ENCODE assay signal across 18 cellular contexts in genomic region chr17:27598337-27599050, GRCh38. TPM values are rescaled to one million over a fixed set of nuclear protein-coding genes. Genes with fewer than 3 reads are reported as not detected.
DNase-seq lines count a peak whose midpoint lies in the region; ATAC-seq, FAIRE-seq and TF ChIP-seq lines count a peak whose summit lies in the region.
"Had no signal": no experiment of that assay in that cellular context is flagged by ENCODE, and none has a peak within 500 bp of the region (broad histone marks: within the 10 kb centered on the region; RNA-seq: fewer than 3 reads in every experiment).

No MANE protein-coding gene starts in this region.

- FAIRE-seq in K562 (lab: Jason Lieb, UNC), result peak; percentile 42
- FAIRE-seq: G401.6 had no signal

- no peak for DNase-seq in activated CD8-positive, alpha-beta T cell treated with anti-CD3 and anti-CD28 coated beads, Interleukin-2, amount 10 ng/mL, durations not matched to agents 7 days and 5 days
- no peak for DNase-seq in activated CD8-positive, alpha-beta T cell treated with anti-CD3 and anti-CD28 coated beads for 36 hours
- DNase-seq in K562 (ENCODE audit: extremely low read depth in 1 of 4, low spot score in 3 of 4), result no peak
- DNase-seq in osteoblast (ENCODE audit: insufficient read length, low spot score, missing footprints), result peak; percentile 61
- no peak for DNase-seq in MCF 10A (ENCODE audit: unreplicated experiment)
- no peak for DNase-seq in kidney glomerular epithelial cell (lab: John Stamatoyannopoulos, UW)
- DNase-seq in BE2C, result no peak
- DNase-seq: 8988T, C1 segment of cervical spinal cord, DND-41, H7, Kasumi-1, NCI-H1105 treated with DMSO at 0.1 percent for 48 hours, NCI-H1694 treated with DMSO at 0.1 percent for 48 hours, NCI-H226, NCI-H524 treated with DMSO at 0.1 percent for 48 hours had no signal

- H3K27ac ChIP-seq in BLaER1 (0 out of 2 replicates have a peak overlapping the region, but pooled peaks have one; percentile 4), K562 (ENCODE audit: extremely low read depth, low read depth, low read length) (peak overlapping the region; percentile 46), osteoblast (ENCODE audit: low read depth, low read length) (no peak overlapping the region)

- no peak for TF ChIP-seq CTCF in activated CD8-positive, alpha-beta T cell treated with anti-CD3 and anti-CD28 coated beads for 36 hours (IDR thresholded peaks at IDR 0.05)
- no peak for TF ChIP-seq CTCF in K562 (IDR thresholded peaks at IDR 0.05 in 2 of 3, conservative IDR thresholded peaks at IDR 0.05 in 1 of 3; ENCODE audit: insufficient read depth in 2 of 3, low read depth in 1 of 3, low read length in 3 of 3)
- no peak for TF ChIP-seq CTCF in osteoblast (IDR thresholded peaks at IDR 0.05; ENCODE audit: extremely low read depth, low read depth, low read length)
- no peak for TF ChIP-seq CTCF in MCF 10A (IDR thresholded peaks at IDR 0.05; ENCODE audit: unreplicated experiment)
- no peak for TF ChIP-seq CTCF in BE2C (IDR thresholded peaks at IDR 0.05; ENCODE audit: low read depth, low read length)

- 53% methylated on average over 16 of the region's 17 CpGs for WGBS in K562 (ENCODE audit: insufficient coverage, low coverage, missing lambda C conversion rate)

- no peaks in the 10 kb centered on the region for H3K9me3 Mint-ChIP-seq in activated CD8-positive, alpha-beta T cell treated with anti-CD3 and anti-CD28 coated beads, Interleukin-2, amount 10 ng/mL, durations not matched to agents 7 days and 5 days (ENCODE audit: insufficient read depth)
- H3K9me3 Mint-ChIP-seq in activated CD8-positive, alpha-beta T cell treated with anti-CD3 and anti-CD28 coated beads for 36 hours, result no peaks in the 10 kb centered on the region
- H3K9me3 Mint-ChIP-seq in MCF 10A (ENCODE audit: unreplicated experiment), result peaks cover 8% of the 10 kb centered on the region

- peaks cover 7% of the 10 kb centered on the region; the same call in 1 of the 2 replicates for H3K4me1 ChIP-seq in BLaER1
- H3K4me1 ChIP-seq in K562 (replicated peaks in 1 of 2; ENCODE audit: control insufficient read depth in 2 of 2, insufficient read depth in 2 of 2, low read length in 2 of 2), result peaks cover 33 to 42% of the 10 kb centered on the region in 2 experiments
- H3K4me1 ChIP-seq in osteoblast (ENCODE audit: insufficient read depth, low read length), result peaks cover 4% of the 10 kb centered on the region
- peaks cover 7% of the 10 kb centered on the region for H3K4me1 ChIP-seq in BE2C

- H4K20me1 ChIP-seq in BLaER1 (no peaks in the 10 kb centered on the region), K562 (replicated peaks; ENCODE audit: control insufficient read depth, insufficient read depth, low read length) (no peaks in the 10 kb centered on the region), osteoblast (ENCODE audit: insufficient read depth, low read length) (no peaks in the 10 kb centered on the region)

- no peaks in the 10 kb centered on the region for H3K36me3 ChIP-seq in BLaER1
- peaks cover 74% of the 10 kb centered on the region for H3K36me3 ChIP-seq in K562 (ENCODE audit: control insufficient read depth, insufficient read depth, low read length)
- H3K36me3 ChIP-seq in osteoblast (ENCODE audit: insufficient read depth, low read length), result no peaks in the 10 kb centered on the region
- H3K36me3 ChIP-seq in BE2C, result no peaks in the 10 kb centered on the region

- TF ChIP-seq POLR2A in K562 (conservative IDR thresholded peaks at IDR 0.05), result no peak

- H3K79me2 ChIP-seq in K562 (ENCODE audit: control insufficient read depth, insufficient read depth, low read length) (no peaks in the 10 kb centered on the region; the same call in 2 of the 3 replicates), osteoblast (ENCODE audit: insufficient read depth, low read length) (no peaks in the 10 kb centered on the region)

- BruUV-seq in K562 (replicated peaks; lab: Mats Ljungman, UMichigan) (no TSS peak), MCF 10A (replicated peaks; lab: Mats Ljungman, UMichigan) (no TSS peak)

- no peaks in the 10 kb centered on the region for H3K9me3 ChIP-seq in BLaER1
- no peaks in the 10 kb centered on the region for H3K9me3 ChIP-seq in K562 (replicated peaks; ENCODE audit: control insufficient read depth, insufficient read depth, low read depth, low read length)
- H3K9me3 ChIP-seq in osteoblast (ENCODE audit: low read depth, low read length), result no peaks in the 10 kb centered on the region
- no peaks in the 10 kb centered on the region for H3K9me3 ChIP-seq in BE2C

- H3K9ac ChIP-seq in BLaER1 (no peak overlapping the region), K562 (ENCODE audit: insufficient read depth in 1 of 2, low read depth in 2 of 2, low read length in 2 of 2) (peak overlapping the region; percentile 47 to 88)

- H3K27me3 Mint-ChIP-seq in activated CD8-positive, alpha-beta T cell treated with anti-CD3 and anti-CD28 coated beads, Interleukin-2, amount 10 ng/mL, durations not matched to agents 7 days and 5 days (ENCODE audit: low read depth), result no peaks in the 10 kb centered on the region
- no peaks in the 10 kb centered on the region for H3K27me3 Mint-ChIP-seq in activated CD8-positive, alpha-beta T cell treated with anti-CD3 and anti-CD28 coated beads for 36 hours
- no peaks in the 10 kb centered on the region for H3K27me3 Mint-ChIP-seq in MCF 10A (ENCODE audit: insufficient read depth, unreplicated experiment)

- no peak for TF ChIP-seq RAD21 in K562 (CRISPR knock-in tag; conservative IDR thresholded peaks at IDR 0.05 in 1 of 2, IDR thresholded peaks at IDR 0.05 in 1 of 2)

- H3K36me3 Mint-ChIP-seq in activated CD8-positive, alpha-beta T cell treated with anti-CD3 and anti-CD28 coated beads, Interleukin-2, amount 10 ng/mL, durations not matched to agents 7 days and 5 days (ENCODE audit: low read depth), result peaks cover 24% of the 10 kb centered on the region
- peaks cover 20% of the 10 kb centered on the region for H3K36me3 Mint-ChIP-seq in activated CD8-positive, alpha-beta T cell treated with anti-CD3 and anti-CD28 coated beads for 36 hours (ENCODE audit: low read depth)
- H3K36me3 Mint-ChIP-seq in MCF 10A (ENCODE audit: insufficient read depth, unreplicated experiment), result no peaks in the 10 kb centered on the region

- H3K27me3 ChIP-seq in BLaER1, result no peaks in the 10 kb centered on the region
- H3K27me3 ChIP-seq in K562 (ENCODE audit: control insufficient read depth in 2 of 2, insufficient read depth in 2 of 2, low read length in 2 of 2), result no peaks in the 10 kb centered on the region
- H3K27me3 ChIP-seq in osteoblast (ENCODE audit: insufficient read depth, low read length), result no peaks in the 10 kb centered on the region
- no peaks in the 10 kb centered on the region for H3K27me3 ChIP-seq in BE2C

- in situ Hi-C loops in K562 (cut with MboI), result loop anchor here (10.0 kb wide), 1 partner anchor 224 kb away; no protein-coding TSS in a partner anchor

- H3K4me3 ChIP-seq in BLaER1 (no peak overlapping the region), K562 (no peak overlapping the region), osteoblast (ENCODE audit: insufficient read depth, low read length) (no peak overlapping the region), BE2C (ENCODE audit: low read depth, low read length) (no peak overlapping the region)

- H3K27ac Mint-ChIP-seq in activated CD8-positive, alpha-beta T cell treated with anti-CD3 and anti-CD28 coated beads, Interleukin-2, amount 10 ng/mL, durations not matched to agents 7 days and 5 days, result peak overlapping the region; percentile 39
- H3K27ac Mint-ChIP-seq in activated CD8-positive, alpha-beta T cell treated with anti-CD3 and anti-CD28 coated beads for 36 hours, result no peak overlapping the region
- H3K27ac Mint-ChIP-seq in MCF 10A (ENCODE audit: low read depth, unreplicated experiment), result no peak overlapping the region

- intact Hi-C loops in activated CD8-positive, alpha-beta T cell treated with anti-CD3 and anti-CD28 coated beads for 36 hours (cut with micrococcal nuclease), result loop anchor here (5.0 kb wide), 2 partner anchors 141 to 216 kb away; partner anchors contain the start of gene KSR1
- intact Hi-C loops in K562 (cut with micrococcal nuclease), result no loop called here
- intact Hi-C loops in MCF 10A (cut with micrococcal nuclease), result loop anchor here (5.0 kb wide), 1 partner anchor 361 kb away; no protein-coding TSS in a partner anchor

- CTCF ChIA-PET in activated CD8-positive, alpha-beta T cell treated with anti-CD3 and anti-CD28 coated beads, Interleukin-2, amount 10 ng/mL, durations not matched to agents 7 days and 5 days (lab: Charles Lee), result interaction anchor here (0.6 to 16.7 kb wide), 27 partner anchors 10 to 362 kb away, joined by 3 to 281 read pairs (median 16); partner anchors contain the start of gene KSR1
- CTCF ChIA-PET in activated CD8-positive, alpha-beta T cell treated with anti-CD3 and anti-CD28 coated beads for 36 hours (lab: Charles Lee), result interaction anchor here (0.8 to 11.1 kb wide), 20 partner anchors 9 to 361 kb away, joined by 3 to 161 read pairs (median 20); partner anchors contain the start of gene KSR1
- CTCF ChIA-PET in K562 (lab: Yijun Ruan, JAX; ENCODE audit: low intra/inter-chr PET ratio) (interaction anchor here (1.9 kb wide), 1 partner anchor 244 kb away, joined by 27 read pairs; no protein-coding TSS in a partner anchor), MCF 10A (lab: Yijun Ruan, JAX) (interaction anchor here (0.7 to 26.4 kb wide), 21 partner anchors 10 to 395 kb away, joined by 3 to 580 read pairs (median 8); partner anchors contain the start of gene KSR1)

- POLR2A ChIA-PET in activated CD8-positive, alpha-beta T cell treated with anti-CD3 and anti-CD28 coated beads, Interleukin-2, amount 10 ng/mL, durations not matched to agents 7 days and 5 days (lab: Charles Lee), result no interaction called here
- POLR2A ChIA-PET in activated CD8-positive, alpha-beta T cell treated with anti-CD3 and anti-CD28 coated beads for 36 hours (lab: Charles Lee), result interaction anchor here (0.7 to 1.3 kb wide), 2 partner anchors 54 to 127 kb away, joined by 3 to 4 read pairs; no protein-coding TSS in a partner anchor
- POLR2A ChIA-PET in K562 (lab: Yijun Ruan, JAX) (interaction anchor here (0.5 to 5.4 kb wide), 5 partner anchors 10 to 304 kb away, joined by 3 to 31 read pairs (median 5); no protein-coding TSS in a partner anchor), MCF 10A (lab: Yijun Ruan, JAX) (interaction anchor here (0.7 to 2.1 kb wide), 3 partner anchors 104 to 246 kb away, joined by 3 to 21 read pairs (median 4); no protein-coding TSS in a partner anchor)

- H3K4me2 ChIP-seq in BLaER1, result no peak overlapping the region
- H3K4me2 ChIP-seq in K562 (ENCODE audit: insufficient read depth, low read length), result no peak overlapping the region
- no peak overlapping the region for H3K4me2 ChIP-seq in osteoblast (ENCODE audit: insufficient read depth, low read length)

- peak overlapping the region; percentile 41 for H2AFZ ChIP-seq in K562 (ENCODE audit: low read depth, low read length)
- H2AFZ ChIP-seq in osteoblast (ENCODE audit: low read length), result no peak overlapping the region

- H3K9me1 ChIP-seq in K562 (ENCODE audit: control insufficient read depth, insufficient read depth, low read length), result no peaks in the 10 kb centered on the region

- no peak for TF ChIP-seq EP300 in K562 (IDR thresholded peaks at IDR 0.05; ENCODE audit: low read length)

- ATAC-seq in activated CD8-positive, alpha-beta T cell treated with anti-CD3 and anti-CD28 coated beads, Interleukin-2, amount 10 ng/mL, durations not matched to agents 7 days and 5 days, result no peak
- ATAC-seq in activated CD8-positive, alpha-beta T cell treated with anti-CD3 and anti-CD28 coated beads for 36 hours, result no peak
- ATAC-seq in K562, result no peak

- no peak overlapping the region for H3K4me3 Mint-ChIP-seq in activated CD8-positive, alpha-beta T cell treated with anti-CD3 and anti-CD28 coated beads, Interleukin-2, amount 10 ng/mL, durations not matched to agents 7 days and 5 days
- H3K4me3 Mint-ChIP-seq in activated CD8-positive, alpha-beta T cell treated with anti-CD3 and anti-CD28 coated beads for 36 hours, result no peak overlapping the region
- no peak overlapping the region for H3K4me3 Mint-ChIP-seq in MCF 10A (ENCODE audit: unreplicated experiment)

- peaks cover 31% of the 10 kb centered on the region for H3K4me1 Mint-ChIP-seq in activated CD8-positive, alpha-beta T cell treated with anti-CD3 and anti-CD28 coated beads, Interleukin-2, amount 10 ng/mL, durations not matched to agents 7 days and 5 days (ENCODE audit: low read depth)
- H3K4me1 Mint-ChIP-seq in activated CD8-positive, alpha-beta T cell treated with anti-CD3 and anti-CD28 coated beads for 36 hours (ENCODE audit: low read depth), result peaks cover 15% of the 10 kb centered on the region
- H3K4me1 Mint-ChIP-seq in MCF 10A (ENCODE audit: insufficient read depth, unreplicated experiment), result peaks cover 21% of the 10 kb centered on the region

RNA-seq across cellular contexts. Expression of gene LGALS9, which starts 32.5 kb away (rescaled TPM):
- 100 to 1,000 TPM; 160 to 173 TPM for total RNA-seq in activated CD8-positive, alpha-beta T cell treated with anti-CD3 and anti-CD28 coated beads, Interleukin-2, amount 10 ng/mL, durations not matched to agents 7 days and 5 days
- total RNA-seq in activated CD8-positive, alpha-beta T cell treated with anti-CD3 and anti-CD28 coated beads for 36 hours, result 10 to 100 TPM; 17.3 to 18.4 TPM
- 22.6 and 54.0 TPM in 2 replicates for total RNA-seq in K562 (2011; cell fraction: chromatin; rRNA removed; ENCODE audit: low replicate concordance)
- total RNA-seq in K562 (2011; cell fraction: nucleolus; rRNA removed), result 22.5 and 24.7 TPM in 2 replicates
- 26.1 and 40.6 TPM in 2 replicates for total RNA-seq in K562 (2011; cell fraction: nucleoplasm; rRNA removed)
- total RNA-seq in K562 (2014; rRNA removed) (2.8 and 3.0 TPM in 2 replicates), K562 (2014; rRNA removed; fragmentation: Illumina TruSeq; extraction: Trizol) (1.7 and 2.0 TPM in 2 replicates), K562 (2015; rRNA removed; fragmentation: Illumina TruSeq; extraction: Trizol) (3.7 and 4.8 TPM in 2 replicates), K562 (2021) (4.6 and 5.0 TPM in 2 replicates), osteoblast (1.4 and 4.7 TPM in 2 replicates), MCF 10A (2022) (0.44 and 0.54 TPM in 2 replicates)
- polyA plus RNA-seq in K562 (2011; rRNA removed) (1.5 and 7.3 TPM in 2 replicates), K562 (2014; fragmentation: Illumina TruSeq; extraction: Trizol) (3.8 and 5.8 TPM in 2 replicates), K562 (2014; fragmentation: Nextera tagmentation; extraction: Ambion mirVana) (under 1 TPM; 0.45 to 0.77 TPM), K562 (2014; rRNA removed) (5.6 and 6.9 TPM in 2 replicates)
- 3.5 and 4.4 TPM in 2 replicates for polyA plus RNA-seq in K562 (2011; cell fraction: cytosol; rRNA removed)
- polyA plus RNA-seq in K562 (2011; cell fraction: nucleus; rRNA removed), result 11.1 and 15.7 TPM in 2 replicates
- polyA plus RNA-seq in K562 (2012), result 9.1 and 14.2 TPM in 2 replicates
- 3.0 and 4.4 TPM in 2 replicates for polyA minus RNA-seq in K562 (2011; rRNA and poly(A)+ RNA removed)
- 1.9 and 2.5 TPM in 2 replicates for polyA minus RNA-seq in K562 (2011; cell fraction: cytosol; rRNA and poly(A)+ RNA removed)
- 3.1 and 7.2 TPM in 2 replicates for polyA minus RNA-seq in K562 (2011; cell fraction: nucleus; rRNA and poly(A)+ RNA removed)
- polyA plus RNA-seq in BE2C (2012; ENCODE audit: insufficient read depth, insufficient read length, low read depth), result 0.66 TPM
